9 cellular contexts compared by ENCODE assay signal in genomic region chr10:72316748-72317435, GRCh38. TPM values are rescaled to one million over a fixed set of nuclear protein-coding genes. Genes with fewer than 3 reads are reported as not detected.
DNase-seq lines count a peak whose midpoint lies in the region; ATAC-seq and TF ChIP-seq lines count a peak whose summit lies in the region.
"Had no signal": no experiment of that assay in that cellular context is flagged by ENCODE, and none has a peak within 500 bp of the region (broad histone marks: within the 10 kb centered on the region; RNA-seq: fewer than 3 reads in every experiment).

No MANE protein-coding gene starts in this region.

- peak; percentile 59 to 72 (median 63) for DNase-seq in CD4-positive, alpha-beta memory T cell
- DNase-seq in NCI-H2081 treated with DMSO at 0.1 percent for 48 hours (lab: John Stamatoyannopoulos, UW) (peak; percentile 13), mucosa of descending colon (peak; percentile 81 to 91 (median 84)), GM19240 (ENCODE audit: insufficient read length, low spot score) (no peak), osteocyte (ENCODE audit: extremely low spot score, unreplicated experiment) (no peak), brain microvascular endothelial cell (no peak)

- no peak for TF ChIP-seq CTCF in mucosa of descending colon (IDR thresholded peaks at IDR 0.05)
- no peak for TF ChIP-seq CTCF in osteocyte (IDR thresholded peaks at IDR 0.05)
- TF ChIP-seq CTCF in brain microvascular endothelial cell (IDR thresholded peaks at IDR 0.05; ENCODE audit: low read depth, low read length, missing control alignments), result no peak

- no peaks in the 10 kb centered on the region for H3K36me3 ChIP-seq in CD4-positive, alpha-beta memory T cell (ENCODE audit: insufficient read depth, low read length)
- H3K36me3 ChIP-seq in mucosa of descending colon (ENCODE audit: low read depth) (no peaks in the 10 kb centered on the region), brain microvascular endothelial cell (replicated peaks) (no peaks in the 10 kb centered on the region)

- peak; percentile 25 for ATAC-seq in mucosa of descending colon
- ATAC-seq in GM21447 (IDR thresholded peaks at IDR 0.05; ENCODE audit: unreplicated experiment), result no peak

- in situ Hi-C loops in brain microvascular endothelial cell (cut with HindIII; ENCODE audit: low pct_ligation_motif_present, low sequenced_read_pairs), result no loop called here

- no peak overlapping the region for H3K4me3 ChIP-seq in CD4-positive, alpha-beta memory T cell (ENCODE audit: low read length in 2 of 2)
- no peak overlapping the region for H3K4me3 ChIP-seq in mucosa of descending colon
- H3K4me3 ChIP-seq in brain microvascular endothelial cell (ENCODE audit: low read depth, low read length), result no peak overlapping the region

- CTCF ChIA-PET in CD4-positive, alpha-beta memory T cell (lab: Charles Lee; ENCODE audit: partially characterized antibody), result interaction anchor here (0.8 to 2.7 kb wide), 8 partner anchors 10 to 191 kb away, joined by 3 to 23 read pairs (median 4); partner anchors contain the start of gene DDIT4

- no peaks in the 10 kb centered on the region for H3K27me3 Mint-ChIP-seq in CD4-positive, alpha-beta memory T cell
- H3K27me3 Mint-ChIP-seq in activated naive CD4-positive, alpha-beta T cell treated with anti-CD3 and anti-CD28 coated beads, Interleukin-2, amount 50 U/mL, for 24 hours, result no peaks in the 10 kb centered on the region
- H3K27me3 Mint-ChIP-seq in osteocyte (ENCODE audit: unreplicated experiment), result no peaks in the 10 kb centered on the region

- no peaks in the 10 kb centered on the region for H3K9me3 ChIP-seq in CD4-positive, alpha-beta memory T cell (ENCODE audit: control insufficient read depth in 1 of 2, low read length in 2 of 2)
- H3K9me3 ChIP-seq in mucosa of descending colon, result no peaks in the 10 kb centered on the region

- peaks cover 42 to 71% (median 57%) of the 10 kb centered on the region in 4 donors for H3K4me1 Mint-ChIP-seq in CD4-positive, alpha-beta memory T cell
- peaks cover 71% of the 10 kb centered on the region for H3K4me1 Mint-ChIP-seq in activated naive CD4-positive, alpha-beta T cell treated with anti-CD3 and anti-CD28 coated beads, Interleukin-2, amount 50 U/mL, for 24 hours
- H3K4me1 Mint-ChIP-seq in osteocyte (ENCODE audit: unreplicated experiment), result peaks cover 47% of the 10 kb centered on the region

- no peaks in the 10 kb centered on the region for H3K27me3 ChIP-seq in CD4-positive, alpha-beta memory T cell (ENCODE audit: insufficient read depth, low read length)
- no peaks in the 10 kb centered on the region for H3K27me3 ChIP-seq in brain microvascular endothelial cell (replicated peaks)

- intact Hi-C loops in CD4-positive, alpha-beta memory T cell (cut with micrococcal nuclease), result no loop called here
- intact Hi-C loops in mucosa of descending colon (cut with DNase I, micrococcal nuclease), result no loop called here

- peak overlapping the region; percentile 89 to 99 (median 94) for H3K27ac Mint-ChIP-seq in CD4-positive, alpha-beta memory T cell
- peak overlapping the region; percentile 96 for H3K27ac Mint-ChIP-seq in activated naive CD4-positive, alpha-beta T cell treated with anti-CD3 and anti-CD28 coated beads, Interleukin-2, amount 50 U/mL, for 24 hours
- no peak overlapping the region for H3K27ac Mint-ChIP-seq in osteocyte (ENCODE audit: unreplicated experiment)

- H3K4me3 Mint-ChIP-seq in CD4-positive, alpha-beta memory T cell, result peak overlapping the region; percentile 8 to 86 (median 62)
- H3K4me3 Mint-ChIP-seq in activated naive CD4-positive, alpha-beta T cell treated with anti-CD3 and anti-CD28 coated beads, Interleukin-2, amount 50 U/mL, for 24 hours, result peak overlapping the region; percentile 64
- no peak overlapping the region for H3K4me3 Mint-ChIP-seq in osteocyte (ENCODE audit: unreplicated experiment)

- H3K36me3 Mint-ChIP-seq in CD4-positive, alpha-beta memory T cell, result no peaks in the 10 kb centered on the region
- H3K36me3 Mint-ChIP-seq in activated naive CD4-positive, alpha-beta T cell treated with anti-CD3 and anti-CD28 coated beads, Interleukin-2, amount 50 U/mL, for 24 hours, result peaks cover 2% of the 10 kb centered on the region
- H3K36me3 Mint-ChIP-seq in osteocyte (ENCODE audit: unreplicated experiment), result no peaks in the 10 kb centered on the region

- no peaks in the 10 kb centered on the region for H3K9me3 Mint-ChIP-seq in CD4-positive, alpha-beta memory T cell
- H3K9me3 Mint-ChIP-seq in activated naive CD4-positive, alpha-beta T cell treated with anti-CD3 and anti-CD28 coated beads, Interleukin-2, amount 50 U/mL, for 24 hours, result no peaks in the 10 kb centered on the region
- H3K9me3 Mint-ChIP-seq in osteocyte (ENCODE audit: unreplicated experiment), result no peaks in the 10 kb centered on the region
- H3K9me3 Mint-ChIP-seq: neural crest cell had no signal

- H3K4me1 ChIP-seq in CD4-positive, alpha-beta memory T cell (ENCODE audit: insufficient read depth, low read length), result peaks cover 73% of the 10 kb centered on the region
- H3K4me1 ChIP-seq in mucosa of descending colon (ENCODE audit: low read depth), result peaks cover 48% of the 10 kb centered on the region

- peak overlapping the region; percentile 29 for H3K27ac ChIP-seq in CD4-positive, alpha-beta memory T cell (ENCODE audit: low read depth, low read length)
- no peak overlapping the region for H3K27ac ChIP-seq in brain microvascular endothelial cell

- POLR2A ChIA-PET in CD4-positive, alpha-beta memory T cell (lab: Charles Lee; ENCODE audit: partially characterized antibody), result interaction anchor here (1.0 to 13.9 kb wide), 11 partner anchors 10 to 229 kb away, joined by 3 to 368 read pairs (median 8); partner anchors contain the start of genes ANAPC16, ASCC1, DDIT4 and SPOCK2

RNA-seq across cellular contexts. Expression of gene DNAJB12, which starts 37.8 kb away (rescaled TPM):
- total RNA-seq in CD4-positive, alpha-beta memory T cell, result 10 to 100 TPM; 26.3 to 26.7 TPM
- 10 to 100 TPM; 13.4 to 26.2 TPM for polyA plus RNA-seq in CD4-positive, alpha-beta memory T cell
- total RNA-seq in mucosa of descending colon, result 10 to 100 TPM; 37.0 to 38.9 (median 37.7) TPM
- 42.4 and 43.0 TPM in 2 replicates for total RNA-seq in osteocyte

RNA-seq across cellular contexts. Expression of gene DDIT4, which starts 43.2 kb away (rescaled TPM):
- total RNA-seq in CD4-positive, alpha-beta memory T cell, result 10 to 100 TPM; 23.1 to 24.5 TPM
- 100 to 1,000 TPM; 154 to 635 TPM for polyA plus RNA-seq in CD4-positive, alpha-beta memory T cell
- total RNA-seq in mucosa of descending colon, result 100 to 1,000 TPM in 1 of 3 donors, 10 to 100 TPM in 2; 32.9 to 142 (median 49.6) TPM
- 288 and 290 TPM in 2 replicates for total RNA-seq in osteocyte

Comparison
In these comparisons a context has a peak if more than half of its experiments do, and no peak if none do; other contexts are left out.
1. DNase-seq: peak in CD4-positive, alpha-beta memory T cell (5 of 5), NCI-H2081 treated with DMSO at 0.1 percent for 48 hours (single experiment) and mucosa of descending colon (3 of 3); none in GM19240 (single experiment), osteocyte (single experiment) and brain microvascular endothelial cell (single experiment).